3 cellular contexts compared by ENCODE assay signal in the genomic region with DNA sequence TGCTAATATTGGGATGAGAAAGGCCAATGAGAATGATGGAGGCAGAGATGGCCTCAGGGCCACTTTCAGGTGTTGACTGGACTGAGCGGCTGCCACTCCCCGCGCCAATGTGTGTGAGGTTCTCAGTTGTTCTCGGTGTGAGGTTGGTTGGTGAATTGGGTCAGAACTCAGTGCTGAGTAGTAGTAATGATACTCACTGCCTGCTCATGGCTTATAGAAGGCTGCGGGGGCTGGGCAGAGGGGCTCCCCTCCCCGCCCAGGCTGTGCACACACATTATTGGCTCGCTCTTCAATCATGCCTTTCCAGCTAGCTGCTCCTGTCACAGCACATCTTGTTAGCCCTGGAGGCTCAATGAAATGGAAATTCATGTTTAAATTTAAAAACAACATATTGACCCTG.
"Had no signal": no experiment of that assay in that cellular context is flagged by ENCODE, and none has a peak within 500 bp of the region (broad histone marks: within the 10 kb centered on the region; RNA-seq: fewer than 3 reads in every experiment).

No MANE protein-coding gene starts in this region.

- H3K4me3 ChIP-seq: GM12878 had no signal

- DNase-seq: GDM1, GF-D8 had no signal
